Comparison of ENCODE assay signal across 2 cellular contexts in the genomic region with DNA sequence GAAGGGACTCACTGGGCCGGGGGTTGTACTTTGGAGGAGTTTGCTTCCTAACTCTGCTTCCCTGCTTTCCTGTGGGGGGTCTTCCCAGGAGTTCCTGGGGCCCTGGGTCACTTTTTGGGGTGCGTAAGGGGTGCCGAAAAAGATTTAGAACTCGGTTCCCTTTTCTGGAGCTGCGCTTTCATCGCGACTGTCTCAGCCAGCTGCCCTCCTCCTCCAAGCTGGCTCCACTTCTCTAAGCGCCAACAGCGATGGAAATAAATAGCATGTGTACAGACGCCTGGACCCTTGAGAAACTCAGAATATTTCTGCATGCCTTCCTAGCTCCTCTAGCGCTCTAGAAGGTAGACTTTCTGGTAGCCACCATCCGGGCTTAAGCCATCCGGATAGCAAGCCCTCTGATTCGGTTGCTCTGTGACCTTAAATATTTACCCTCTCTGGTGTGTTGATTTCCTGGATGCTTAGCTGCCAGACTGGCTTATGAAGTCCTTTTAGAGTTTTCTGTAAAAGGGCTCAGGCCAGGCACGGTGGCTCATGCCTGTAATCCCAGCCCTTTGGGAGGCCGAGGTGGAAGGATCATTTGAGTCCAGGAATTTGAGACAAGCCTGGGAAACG. TPM values are rescaled to one million over a fixed set of nuclear protein-coding genes. Genes with fewer than 3 reads are reported as not detected.
"Had no signal": no experiment of that assay in that cellular context is flagged by ENCODE, and none has a peak within 500 bp of the region (broad histone marks: within the 10 kb centered on the region; RNA-seq: fewer than 3 reads in every experiment).

No MANE protein-coding gene starts in this region.

RNA-seq across cellular contexts. Expression of a gene that starts 37.6 kb away (rescaled TPM):
- total RNA-seq: left ventricle myocardium inferior had no signal
- polyA plus RNA-seq: neural cell had no signal
